Comparison of ENCODE assay signal across 8 cellular contexts in the genomic region with DNA sequence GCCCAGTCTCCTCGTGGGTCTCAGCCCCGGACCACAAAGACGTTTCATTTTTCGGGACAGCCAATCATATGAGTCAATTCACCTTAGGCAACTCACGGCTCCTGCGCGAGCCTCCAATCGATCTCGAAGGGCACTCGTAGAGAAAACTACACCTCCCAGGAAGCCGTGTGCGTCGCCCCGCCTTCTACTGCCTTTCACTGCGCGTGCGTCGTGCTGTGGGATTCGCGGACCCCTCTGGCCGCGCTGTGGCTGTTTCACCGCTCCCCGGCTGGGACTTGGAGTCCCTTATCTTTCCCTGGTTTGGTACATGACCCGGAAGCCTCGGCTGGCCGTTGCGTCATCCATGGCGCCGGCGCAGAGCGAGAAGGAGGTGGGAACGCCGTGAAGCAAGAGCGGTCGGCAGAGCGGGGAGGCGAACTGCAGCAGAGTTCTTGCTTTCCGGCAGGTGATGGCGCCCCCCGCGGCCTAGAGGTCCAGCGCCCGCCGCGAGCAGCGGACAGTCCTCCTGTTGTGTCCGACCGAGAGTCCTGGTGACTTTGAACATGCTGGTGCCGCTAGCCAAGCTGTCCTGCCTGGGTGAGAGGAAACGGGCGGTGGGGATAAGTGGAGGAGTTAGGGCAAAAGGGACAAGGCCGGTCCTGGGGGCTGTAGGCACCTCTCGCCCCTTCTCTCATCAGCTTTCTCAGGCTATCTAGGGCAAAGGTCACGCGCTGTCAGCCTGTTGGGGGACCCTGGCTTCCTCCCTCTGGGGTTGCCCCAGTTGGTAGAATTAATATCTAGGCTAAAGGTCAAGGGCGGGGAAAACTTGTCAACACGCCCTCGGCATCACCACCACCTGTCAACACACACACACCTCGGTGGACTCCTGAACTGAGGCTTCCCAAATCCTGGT. TPM values are rescaled to one million over a fixed set of nuclear protein-coding genes. Genes with fewer than 3 reads are reported as not detected.
DNase-seq lines count a peak whose midpoint lies in the region; ATAC-seq and TF ChIP-seq lines count a peak whose summit lies in the region.

A gene (plus strand): TSS at position 382 of the 892 bp plus-strand sequence. CDS start 161 bp downstream, at position 543.

- ATAC-seq in GM19324 (IDR thresholded peaks at IDR 0.05; ENCODE audit: low FRiP score, unreplicated experiment) (peak; percentile 95), HG03469 (IDR thresholded peaks at IDR 0.05; ENCODE audit: unreplicated experiment) (peak; percentile 87)

- H3K27ac Mint-ChIP-seq in activated CD4-positive, alpha-beta T cell treated with anti-CD3 and anti-CD28 coated beads, Interleukin-2, amount 10 ng/mL, durations not matched to agents 24 days and 14 days = peak within 1 kb of the TSS; percentile 95

- H3K27me3 ChIP-seq in colonic mucosa = no peaks in the 10 kb centered on the region

- no peaks in the 10 kb centered on the region for H3K9me3 Mint-ChIP-seq in activated CD4-positive, alpha-beta T cell treated with anti-CD3 and anti-CD28 coated beads, Interleukin-2, amount 10 ng/mL, durations not matched to agents 24 days and 14 days

- peak within 1 kb of the TSS; percentile 89 for H3K4me3 ChIP-seq in colonic mucosa

- peaks cover 1% of the 10 kb centered on the region for H3K27me3 Mint-ChIP-seq in activated CD4-positive, alpha-beta T cell treated with anti-CD3 and anti-CD28 coated beads, Interleukin-2, amount 10 ng/mL, durations not matched to agents 24 days and 14 days

- H3K9ac ChIP-seq in colonic mucosa (ENCODE audit: low read depth in 2 of 2, low read length in 2 of 2) = peak within 1 kb of the TSS; percentile 96

- peak within 1 kb of the TSS; percentile 95 for H3K27ac ChIP-seq in colonic mucosa

- intact Hi-C loops in activated CD4-positive, alpha-beta T cell treated with anti-CD3 and anti-CD28 coated beads, Interleukin-2, amount 10 ng/mL, durations not matched to agents 24 days and 14 days (cut with micrococcal nuclease) = loop anchor here (1.0 to 5.0 kb wide), 7 partner anchors 51 to 534 kb away; a partner anchor contains a TSS
- intact Hi-C loops in colonic mucosa (cut with DNase I) = no loop called here

- no peaks in the 10 kb centered on the region for H3K36me3 ChIP-seq in colonic mucosa

- TF ChIP-seq CTCF in colonic mucosa (IDR thresholded peaks at IDR 0.05) = peak; percentile 34

- DNase-seq in C1 segment of cervical spinal cord (lab: John Stamatoyannopoulos, UW) = peak; percentile 93 to 100 (median 99)
- DNase-seq in NCI-H526 (lab: John Stamatoyannopoulos, UW) = peak; percentile 99
- peak; percentile 99 for DNase-seq in activated CD4-positive, alpha-beta T cell treated with anti-CD3 and anti-CD28 coated beads, Interleukin-2, amount 10 ng/mL, durations not matched to agents 24 days and 14 days
- DNase-seq in colonic mucosa = peak; percentile 99
- DNase-seq in kidney tubule cell (ENCODE audit: low spot score) = peak; percentile 100
- DNase-seq in stimulated activated CD4-positive, alpha-beta T cell treated with anti-CD3 and anti-CD28 coated beads, Interleukin-1b, Interleukin-23, amount 100 ng/mL, for 24 hours (ENCODE audit: low read depth in 4 of 4, low spot score in 1 of 4) = peak; percentile 91 to 97 (median 94)

- H3K36me3 Mint-ChIP-seq in activated CD4-positive, alpha-beta T cell treated with anti-CD3 and anti-CD28 coated beads, Interleukin-2, amount 10 ng/mL, durations not matched to agents 24 days and 14 days (ENCODE audit: low read depth) = peaks cover 2% of the 10 kb centered on the region

- H3K9me3 ChIP-seq in colonic mucosa = no peaks in the 10 kb centered on the region

- H3K4me1 Mint-ChIP-seq in activated CD4-positive, alpha-beta T cell treated with anti-CD3 and anti-CD28 coated beads, Interleukin-2, amount 10 ng/mL, durations not matched to agents 24 days and 14 days = peaks cover 22% of the 10 kb centered on the region

- peaks cover 8% of the 10 kb centered on the region for H3K4me1 ChIP-seq in colonic mucosa

- peak within 1 kb of the TSS; percentile 99 for H3K4me3 Mint-ChIP-seq in activated CD4-positive, alpha-beta T cell treated with anti-CD3 and anti-CD28 coated beads, Interleukin-2, amount 10 ng/mL, durations not matched to agents 24 days and 14 days

RNA-seq across cellular contexts. Expression of the gene that starts here (rescaled TPM):
- total RNA-seq in activated CD4-positive, alpha-beta T cell treated with anti-CD3 and anti-CD28 coated beads, Interleukin-2, amount 10 ng/mL, durations not matched to agents 24 days and 14 days = 20.8 and 24.7 TPM in 2 replicates
- total RNA-seq in colonic mucosa = 10 to 100 TPM; 63.7 to 72.9 TPM

Comparison
In these comparisons a context has a peak if more than half of its experiments do, and no peak if none do; other contexts are left out.
1. Peak in every context shown above with its lines: DNase-seq, ATAC-seq, H3K4me3 ChIP-seq and H3K27ac ChIP-seq.